Comparison of ENCODE assay signal across 9 cellular contexts in genomic region chr3:49397470-49397869, GRCh38. TPM values are rescaled to one million over a fixed set of nuclear protein-coding genes. Genes with fewer than 3 reads are reported as not detected.
DNase-seq lines count a peak whose midpoint lies in the region; ATAC-seq and TF ChIP-seq lines count a peak whose summit lies in the region.
"Had no signal": no experiment of that assay in that cellular context is flagged by ENCODE, and none has a peak within 500 bp of the region (broad histone marks: within the 10 kb centered on the region; RNA-seq: fewer than 3 reads in every experiment).

No MANE protein-coding gene starts in this region.

- no peak for ATAC-seq in left lung
- ATAC-seq in GM18511 (IDR thresholded peaks at IDR 0.05; ENCODE audit: unreplicated experiment) = no peak

- WGBS in liver = 78% methylated on average over 4 of the region's 4 CpGs

- intact Hi-C loops in left lung (cut with DNase I) = no loop called here

- TF ChIP-seq CTCF in BE2C (IDR thresholded peaks at IDR 0.05; ENCODE audit: low read depth, low read length) = no peak
- TF ChIP-seq CTCF in cardiac fibroblast (IDR thresholded peaks at IDR 0.05; ENCODE audit: low read depth, low read length) = no peak
- no peak for TF ChIP-seq CTCF in liver (IDR thresholded peaks at IDR 0.05; ENCODE audit: low read depth, low read length, missing input control)
- no peak for TF ChIP-seq CTCF in left lung (IDR thresholded peaks at IDR 0.05)
- TF ChIP-seq CTCF in GM20000 (IDR thresholded peaks at IDR 0.05; ENCODE audit: extremely low read depth, missing control alignments) = no peak

- H3K27me3 ChIP-seq in BE2C (no peaks in the 10 kb centered on the region), liver (ENCODE audit: control insufficient read depth in 4 of 4, insufficient read depth in 4 of 4, low read length in 3 of 4) (no peaks in the 10 kb centered on the region), left lung (no peaks in the 10 kb centered on the region)

- peak; percentile 39 for DNase-seq in BE2C
- peak; percentile 62 to 71 for DNase-seq in cardiac fibroblast (ENCODE audit: low read depth in 2 of 2)
- DNase-seq in NCI-H146 (lab: John Stamatoyannopoulos, UW) = no peak
- DNase-seq in left lung = no peak
- no peak for DNase-seq in GM20000 (ENCODE audit: low spot score)
- DNase-seq: NCI-H1092 had no signal

- H3K4me1 ChIP-seq in BE2C (no peaks in the 10 kb centered on the region; the same call in 1 of the 2 replicates), liver (ENCODE audit: control insufficient read depth in 4 of 4, insufficient read depth in 4 of 4, low read length in 3 of 4) (peaks cover 0 to 3% (median 3%) of the 10 kb centered on the region in 4 donors), left lung (peaks cover 20 to 94% of the 10 kb centered on the region in 2 donors)

- H3K4me3 ChIP-seq in BE2C (ENCODE audit: low read depth, low read length) (no peak overlapping the region), cardiac fibroblast (replicated peaks in 1 of 2; ENCODE audit: low read depth in 2 of 2, low read length in 2 of 2) (no peak overlapping the region), liver (ENCODE audit: low read depth in 1 of 3, low read length in 3 of 3) (no peak overlapping the region), left lung (no peak overlapping the region)

- no peak for TF ChIP-seq EP300 in Ishikawa (IDR thresholded peaks at IDR 0.05; ENCODE audit: borderline replicate concordance)

- H3K27ac ChIP-seq in liver (ENCODE audit: low read depth in 1 of 2, low read length in 2 of 2) (no peak overlapping the region), left lung (no peak overlapping the region)

- peaks cover 10% of the 10 kb centered on the region; the same call in 1 of the 2 replicates for H3K36me3 ChIP-seq in BE2C
- peaks cover 1 to 13% (median 3%) of the 10 kb centered on the region in 4 donors for H3K36me3 ChIP-seq in liver (ENCODE audit: control insufficient read depth in 4 of 4, insufficient read depth in 3 of 4, low read depth in 1 of 4, low read length in 3 of 4)
- H3K36me3 ChIP-seq in left lung = peaks cover 0 to 32% of the 10 kb centered on the region in 2 donors

- H3K9ac ChIP-seq in liver (ENCODE audit: low read depth in 1 of 2, low read length in 2 of 2) = no peak overlapping the region

- no peaks in the 10 kb centered on the region for H3K9me3 ChIP-seq in BE2C
- H3K9me3 ChIP-seq in liver (ENCODE audit: control insufficient read depth in 4 of 4, low read length in 3 of 4) = no peaks in the 10 kb centered on the region
- H3K9me3 ChIP-seq in left lung = no peaks in the 10 kb centered on the region

- TF ChIP-seq RAD21 in Ishikawa (IDR thresholded peaks at IDR 0.05; ENCODE audit: low read depth) = no peak
- TF ChIP-seq RAD21 in liver (IDR thresholded peaks at IDR 0.05) = no peak

TF ChIP-seq in Ishikawa, 13 proteins besides CTCF, POLR2A, EP300 and RAD21:
- TF ChIP-seq EGR1 (IDR thresholded peaks at IDR 0.05) = no peak
- peak; percentile 62 for TF ChIP-seq USF1 (IDR thresholded peaks at IDR 0.05)
- TF ChIP-seq YY1 (IDR thresholded peaks at IDR 0.05; ENCODE audit: low read depth) = peak; percentile 75

TF ChIP-seq in liver, 16 proteins besides CTCF, POLR2A, EP300 and RAD21:
- TF ChIP-seq SP1 (IDR thresholded peaks at IDR 0.05) (peak; percentile 8), HNF4G (IDR thresholded peaks at IDR 0.05) (no peak)

RNA-seq across cellular contexts. Expression of gene RHOA, which starts 14.3 kb away (rescaled TPM):
- polyA plus RNA-seq in BE2C (2012; ENCODE audit: insufficient read depth, insufficient read length, low read depth) = 311 TPM
- total RNA-seq in liver (100 to 1,000 TPM; 157 to 162 TPM), left lung (100 to 1,000 TPM; 480 to 625 TPM)
- 100 to 1,000 TPM; 144 to 169 TPM for polyA plus RNA-seq in liver

RNA-seq across cellular contexts. Expression of gene TCTA, which starts 14.8 kb away (rescaled TPM):
- polyA plus RNA-seq in BE2C (2012; ENCODE audit: insufficient read depth, insufficient read length, low read depth) = 26.8 TPM
- total RNA-seq in liver = 10 to 100 TPM; 13.6 to 24.9 TPM
- 10 to 100 TPM; 24.3 to 28.2 TPM for polyA plus RNA-seq in liver
- total RNA-seq in left lung = 10 to 100 TPM; 37.2 to 41.5 TPM

RNA-seq across cellular contexts. Expression of gene AMT, which starts 24.8 kb away (rescaled TPM):
- 2.0 TPM for polyA plus RNA-seq in BE2C (2012; ENCODE audit: insufficient read depth, insufficient read length, low read depth)
- 10 to 100 TPM; 15.6 to 23.2 TPM for total RNA-seq in liver
- 10 to 100 TPM; 27.9 to 28.7 TPM for polyA plus RNA-seq in liver
- 1 to 10 TPM; 5.9 to 8.8 TPM for total RNA-seq in left lung

RNA-seq across cellular contexts. Expression of gene NICN1, which starts 31.7 kb away (rescaled TPM):
- polyA plus RNA-seq in BE2C (2012; ENCODE audit: insufficient read depth, insufficient read length, low read depth) = 1.9 TPM
- total RNA-seq in liver = 1 to 10 TPM; 3.7 to 3.9 TPM
- polyA plus RNA-seq in liver = 1 to 10 TPM; 4.9 to 6.0 TPM
- total RNA-seq in left lung = 10 to 100 TPM; 17.1 to 23.4 TPM

RNA-seq across cellular contexts. Expression of gene GPX1, which starts 39.3 kb away (rescaled TPM):
- polyA plus RNA-seq in BE2C (2012; ENCODE audit: insufficient read depth, insufficient read length, low read depth) = 535 TPM
- 100 to 1,000 TPM in 1 of 2 donors, 10 to 100 TPM in 1; 87.0 to 125 TPM for total RNA-seq in liver
- polyA plus RNA-seq in liver = 100 to 1,000 TPM; 313 to 412 TPM
- 100 to 1,000 TPM; 468 to 518 TPM for total RNA-seq in left lung

Comparison
In these comparisons a context has a peak if more than half of its experiments do, and no peak if none do; other contexts are left out.
1. DNase-seq: peak in BE2C (single experiment) and cardiac fibroblast (2 of 2); none in NCI-H146 (single experiment), left lung (0 of 2) and GM20000 (single experiment).